Comparison of ENCODE assay signal across 8 cellular contexts in the genomic region with DNA sequence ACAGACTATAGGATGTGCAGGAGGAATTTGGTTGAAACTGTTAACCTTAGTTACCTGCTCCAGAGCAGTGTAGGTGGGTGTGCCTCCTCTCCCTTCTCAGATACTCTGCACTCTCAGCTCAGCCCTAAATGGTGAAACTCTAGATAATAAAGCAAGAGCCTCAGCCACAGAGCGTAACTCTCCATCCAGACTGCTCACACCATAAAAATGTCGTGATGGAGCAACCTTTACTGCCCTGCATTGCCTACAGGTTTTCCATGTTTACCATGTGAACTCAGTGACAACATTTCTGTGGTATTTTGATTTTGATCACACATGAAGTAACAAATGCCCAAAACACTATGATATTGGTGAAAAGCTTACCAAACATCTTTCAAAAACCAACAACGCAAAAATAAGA.
"Had no signal": no experiment of that assay in that cellular context is flagged by ENCODE, and none has a peak within 500 bp of the region (broad histone marks: within the 10 kb centered on the region; RNA-seq: fewer than 3 reads in every experiment).

No MANE protein-coding gene starts in this region.

- H3K9me3 Mint-ChIP-seq: GM23338, IgD-negative memory B cell had no signal

- H3K4me3 ChIP-seq: GM23338, HAP-1 had no signal

- H3K4me1 ChIP-seq: HAP-1 had no signal

- H3K4me3 Mint-ChIP-seq: GM23338, HFFc6, IgD-negative memory B cell had no signal

- DNase-seq: H7, HFFc6 had no signal

- H3K9me3 ChIP-seq: HAP-1 had no signal

- H3K36me3 Mint-ChIP-seq: IgD-negative memory B cell had no signal

- H3K27ac ChIP-seq: HL-60 had no signal

- FAIRE-seq: HepG2 had no signal

- ATAC-seq: GM23338, HCT116, HepG2 had no signal

- H3K27ac Mint-ChIP-seq: GM23338, HFFc6, IgD-negative memory B cell had no signal
